In the genomic region with DNA sequence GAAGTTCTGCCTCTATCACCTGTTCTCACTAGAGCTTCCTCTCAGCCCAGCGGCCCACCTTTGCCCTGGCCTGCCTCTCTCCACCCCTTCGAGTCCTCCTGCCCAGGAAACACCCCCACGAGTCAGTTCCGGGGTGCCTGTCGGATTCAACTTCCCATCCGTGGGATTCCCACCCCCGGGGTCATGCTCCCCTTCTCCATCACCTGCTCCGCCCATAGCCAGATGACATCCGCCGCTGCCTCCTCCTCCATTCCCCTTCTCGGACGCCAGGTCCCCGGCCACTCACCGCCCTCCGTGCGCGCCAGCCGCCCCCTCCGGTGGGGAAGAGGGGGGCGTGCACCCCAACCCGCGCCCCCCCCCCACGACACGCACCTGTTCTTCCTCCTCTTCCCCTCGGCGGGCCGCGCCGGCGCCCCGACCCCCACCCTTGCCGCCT, we compare ENCODE assay signal across 8 cellular contexts. TPM values are rescaled to one million over a fixed set of nuclear protein-coding genes. Genes with fewer than 3 reads are reported as not detected.
DNase-seq lines count a peak whose midpoint lies in the region; ATAC-seq and TF ChIP-seq lines count a peak whose summit lies in the region.

No MANE protein-coding gene starts in this region.

- H3K9me3 Mint-ChIP-seq in activated T-helper 1 cell treated with anti-CD3 and anti-CD28 coated beads, Interleukin-12 subunit alpha, Interleukin-12 subunit beta, Interleukin-2, Interleukin-4 antibody, amounts not matched to agents 30 ng/mL and 10 ng/mL and 1 ng/mL, durations not matched to agents 14 hours and 24 hours and 36 hours = no peaks in the 10 kb centered on the region
- no peaks in the 10 kb centered on the region for H3K9me3 Mint-ChIP-seq in neural progenitor cell

- H3K27me3 Mint-ChIP-seq in activated T-helper 1 cell treated with anti-CD3 and anti-CD28 coated beads, Interleukin-12 subunit alpha, Interleukin-12 subunit beta, Interleukin-2, Interleukin-4 antibody, amounts not matched to agents 30 ng/mL and 10 ng/mL and 1 ng/mL, durations not matched to agents 14 hours and 24 hours and 36 hours (ENCODE audit: insufficient read depth) = no peaks in the 10 kb centered on the region
- peaks cover 2% of the 10 kb centered on the region for H3K27me3 Mint-ChIP-seq in neural progenitor cell (ENCODE audit: insufficient read depth, low read depth)

- H3K9ac ChIP-seq in OCI-LY1 (ENCODE audit: low read length) = peak overlapping the region; percentile 92
- H3K9ac ChIP-seq in neural progenitor cell = peak overlapping the region; percentile 94
- peak overlapping the region; percentile 71 to 78 for H3K9ac ChIP-seq in stomach smooth muscle (ENCODE audit: low read length in 2 of 2)

- H3K36me3 Mint-ChIP-seq in activated T-helper 1 cell treated with anti-CD3 and anti-CD28 coated beads, Interleukin-12 subunit alpha, Interleukin-12 subunit beta, Interleukin-2, Interleukin-4 antibody, amounts not matched to agents 30 ng/mL and 10 ng/mL and 1 ng/mL, durations not matched to agents 14 hours and 24 hours and 36 hours (ENCODE audit: low read depth) = peaks cover 6% of the 10 kb centered on the region
- H3K36me3 Mint-ChIP-seq in neural progenitor cell = peaks cover 10% of the 10 kb centered on the region

- H3K4me3 ChIP-seq in OCI-LY1 (ENCODE audit: low read depth, low read length, poor library complexity, severe bottlenecking) (peak overlapping the region; percentile 78), fibroblast of pulmonary artery (replicated peaks; ENCODE audit: low read depth, low read length) (peak overlapping the region; percentile 86), neural progenitor cell (peak overlapping the region; percentile 100), stomach smooth muscle (ENCODE audit: low read length in 2 of 2) (peak overlapping the region; percentile 86 to 91)

- H3K4me2 ChIP-seq in OCI-LY1 (ENCODE audit: low read length) (peak overlapping the region; percentile 98), neural progenitor cell (peak overlapping the region; percentile 87)

- H3K36me3 ChIP-seq in OCI-LY1 (ENCODE audit: insufficient read depth, low read length) (peaks cover 18% of the 10 kb centered on the region), neural progenitor cell (no peaks in the 10 kb centered on the region), stomach smooth muscle (ENCODE audit: control insufficient read depth in 2 of 2, insufficient read depth in 2 of 2, low read length in 2 of 2) (no peaks in the 10 kb centered on the region)

- H3K27ac Mint-ChIP-seq in activated T-helper 1 cell treated with anti-CD3 and anti-CD28 coated beads, Interleukin-12 subunit alpha, Interleukin-12 subunit beta, Interleukin-2, Interleukin-4 antibody, amounts not matched to agents 30 ng/mL and 10 ng/mL and 1 ng/mL, durations not matched to agents 14 hours and 24 hours and 36 hours = peak overlapping the region; percentile 94
- H3K27ac Mint-ChIP-seq in neural progenitor cell = peak overlapping the region; percentile 94

- intact Hi-C loops in activated T-helper 1 cell treated with anti-CD3 and anti-CD28 coated beads, Interleukin-12 subunit alpha, Interleukin-12 subunit beta, Interleukin-2, Interleukin-4 antibody, amounts not matched to agents 30 ng/mL and 10 ng/mL and 1 ng/mL, durations not matched to agents 14 hours and 24 hours and 36 hours (cut with micrococcal nuclease) = loop anchor here (1.0 to 5.0 kb wide), 10 partner anchors 46 to 499 kb away; a partner anchor contains a TSS

- peaks cover 21% of the 10 kb centered on the region for H3K4me1 Mint-ChIP-seq in activated T-helper 1 cell treated with anti-CD3 and anti-CD28 coated beads, Interleukin-12 subunit alpha, Interleukin-12 subunit beta, Interleukin-2, Interleukin-4 antibody, amounts not matched to agents 30 ng/mL and 10 ng/mL and 1 ng/mL, durations not matched to agents 14 hours and 24 hours and 36 hours (ENCODE audit: low read depth)
- peaks cover 18% of the 10 kb centered on the region for H3K4me1 Mint-ChIP-seq in neural progenitor cell

- peaks cover 32% of the 10 kb centered on the region for H3K4me1 ChIP-seq in OCI-LY1 (ENCODE audit: insufficient read depth, low read length, severe bottlenecking)
- peaks cover 10% of the 10 kb centered on the region for H3K4me1 ChIP-seq in neural progenitor cell
- peaks cover 20% of the 10 kb centered on the region for H3K4me1 ChIP-seq in stomach smooth muscle (ENCODE audit: control insufficient read depth, insufficient read depth, low read length)

- DNase-seq in NCI-H82 (lab: John Stamatoyannopoulos, UW) (peak; percentile 48), NCI-H82 treated with DMSO at 0.1 percent for 48 hours (lab: John Stamatoyannopoulos, UW; ENCODE audit: unreplicated experiment) (no peak), fibroblast of pulmonary artery (ENCODE audit: low read depth) (peak; percentile 15), neural progenitor cell (ENCODE audit: low spot score) (no peak)
- peak; percentile 61 for DNase-seq in activated T-helper 1 cell treated with anti-CD3 and anti-CD28 coated beads, Interleukin-12 subunit alpha, Interleukin-12 subunit beta, Interleukin-2, Interleukin-4 antibody, amounts not matched to agents 30 ng/mL and 10 ng/mL and 1 ng/mL, durations not matched to agents 14 hours and 24 hours and 36 hours (ENCODE audit: low spot score)

- H3K4me3 Mint-ChIP-seq in activated T-helper 1 cell treated with anti-CD3 and anti-CD28 coated beads, Interleukin-12 subunit alpha, Interleukin-12 subunit beta, Interleukin-2, Interleukin-4 antibody, amounts not matched to agents 30 ng/mL and 10 ng/mL and 1 ng/mL, durations not matched to agents 14 hours and 24 hours and 36 hours = peak overlapping the region; percentile 100
- peak overlapping the region; percentile 99 for H3K4me3 Mint-ChIP-seq in neural progenitor cell

- H3K27ac ChIP-seq in OCI-LY1 (ENCODE audit: low read depth, low read length, poor library complexity, severe bottlenecking) (peak overlapping the region; percentile 46), neural progenitor cell (peak overlapping the region; percentile 84), stomach smooth muscle (ENCODE audit: low read length) (peak overlapping the region; percentile 64)

- H3F3A ChIP-seq in OCI-LY1 (ENCODE audit: insufficient read depth, low read length) (no peaks in the 10 kb centered on the region), neural progenitor cell (ENCODE audit: low read depth) (no peaks in the 10 kb centered on the region)

- H2AFZ ChIP-seq in OCI-LY1 (ENCODE audit: low read length) (no peak overlapping the region), neural progenitor cell (replicated peaks) (peak overlapping the region; percentile 90)

- H3K27me3 ChIP-seq in OCI-LY1 (ENCODE audit: insufficient read depth, low read length) (no peaks in the 10 kb centered on the region), neural progenitor cell (no peaks in the 10 kb centered on the region), stomach smooth muscle (ENCODE audit: control insufficient read depth in 1 of 2, insufficient read depth in 2 of 2, low read length in 2 of 2) (no peaks in the 10 kb centered on the region)

- H3K9me2 ChIP-seq in OCI-LY1 (ENCODE audit: low read depth, low read length) = no peaks in the 10 kb centered on the region

- H4K20me1 ChIP-seq in OCI-LY1 (ENCODE audit: insufficient read depth, low read length) (no peaks in the 10 kb centered on the region), neural progenitor cell (ENCODE audit: low read depth) (peaks cover 47% of the 10 kb centered on the region)

- TF ChIP-seq CTCF in OCI-LY1 (IDR thresholded peaks at IDR 0.05; ENCODE audit: low read length) (no peak), fibroblast of pulmonary artery (IDR thresholded peaks at IDR 0.05; ENCODE audit: low read length, missing control alignments) (no peak), neural progenitor cell (IDR thresholded peaks at IDR 0.05) (no peak)

- H3K9me3 ChIP-seq in OCI-LY1 (ENCODE audit: low read length) (no peaks in the 10 kb centered on the region), neural progenitor cell (ENCODE audit: low read depth) (no peaks in the 10 kb centered on the region), stomach smooth muscle (ENCODE audit: control insufficient read depth in 2 of 2, low read length in 2 of 2) (no peaks in the 10 kb centered on the region)

- H3K79me2 ChIP-seq in OCI-LY1 (ENCODE audit: insufficient read depth, low read length) = peaks cover 49% of the 10 kb centered on the region
- peaks cover 54% of the 10 kb centered on the region for H3K79me2 ChIP-seq in neural progenitor cell (ENCODE audit: low read depth)

- ATAC-seq in HG02938 (IDR thresholded peaks at IDR 0.05; ENCODE audit: unreplicated experiment) = peak; percentile 38

RNA-seq across cellular contexts. Expression of a gene that starts 0.8 kb away (rescaled TPM):
- 27.3 and 31.2 TPM in 2 replicates for total RNA-seq in activated T-helper 1 cell treated with anti-CD3 and anti-CD28 coated beads, Interleukin-12 subunit alpha, Interleukin-12 subunit beta, Interleukin-2, Interleukin-4 antibody, amounts not matched to agents 30 ng/mL and 10 ng/mL and 1 ng/mL, durations not matched to agents 14 hours and 24 hours and 36 hours
- total RNA-seq in neural progenitor cell (ENCODE audit: low replicate concordance) = 12.9 and 25.8 TPM in 2 replicates

Comparison
In these comparisons a context has a peak if more than half of its experiments do, and no peak if none do; other contexts are left out.
1. DNase-seq: peak in NCI-H82 (single experiment), activated T-helper 1 cell treated with anti-CD3 and anti-CD28 coated beads, Interleukin-12 subunit alpha, Interleukin-12 subunit beta, Interleukin-2, Interleukin-4 antibody, amounts not matched to agents 30 ng/mL and 10 ng/mL and 1 ng/mL, durations not matched to agents 14 hours and 24 hours and 36 hours (single experiment) and fibroblast of pulmonary artery (single experiment); none in NCI-H82 treated with DMSO at 0.1 percent for 48 hours (single experiment) and neural progenitor cell (single experiment).
2. Peak in every context shown above with its lines, with median percentiles within 50 percentile points of each other: H3K27ac ChIP-seq, H3K4me3 ChIP-seq and H3K9ac ChIP-seq.